Comparison of ENCODE assay signal across 1 cellular context in the genomic region with DNA sequence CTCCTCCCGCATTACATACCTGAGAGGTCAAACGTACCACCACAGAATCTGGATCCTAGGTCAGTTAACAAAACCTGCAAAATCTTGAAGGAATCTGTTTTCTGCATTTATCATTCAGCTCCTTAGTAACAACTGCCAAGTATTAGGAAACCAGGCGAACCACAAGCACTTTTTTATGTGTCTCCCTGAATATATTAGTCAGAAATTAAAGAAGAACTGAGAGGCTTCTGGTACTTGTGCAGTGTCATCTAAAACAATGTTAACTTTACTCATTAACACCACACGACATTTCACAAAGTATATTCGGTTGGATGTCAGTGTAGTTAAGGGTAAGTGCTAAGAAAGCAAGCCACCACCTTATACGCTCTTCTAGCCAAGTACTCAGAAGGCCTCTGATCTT.
TF ChIP-seq lines count a peak whose summit lies in the region.

No MANE protein-coding gene starts in this region.

TF ChIP-seq in HepG2, 621 proteins besides CTCF, POLR2A, EP300 and RAD21 (continued from another document):
- TF ChIP-seq, protein P1, sequence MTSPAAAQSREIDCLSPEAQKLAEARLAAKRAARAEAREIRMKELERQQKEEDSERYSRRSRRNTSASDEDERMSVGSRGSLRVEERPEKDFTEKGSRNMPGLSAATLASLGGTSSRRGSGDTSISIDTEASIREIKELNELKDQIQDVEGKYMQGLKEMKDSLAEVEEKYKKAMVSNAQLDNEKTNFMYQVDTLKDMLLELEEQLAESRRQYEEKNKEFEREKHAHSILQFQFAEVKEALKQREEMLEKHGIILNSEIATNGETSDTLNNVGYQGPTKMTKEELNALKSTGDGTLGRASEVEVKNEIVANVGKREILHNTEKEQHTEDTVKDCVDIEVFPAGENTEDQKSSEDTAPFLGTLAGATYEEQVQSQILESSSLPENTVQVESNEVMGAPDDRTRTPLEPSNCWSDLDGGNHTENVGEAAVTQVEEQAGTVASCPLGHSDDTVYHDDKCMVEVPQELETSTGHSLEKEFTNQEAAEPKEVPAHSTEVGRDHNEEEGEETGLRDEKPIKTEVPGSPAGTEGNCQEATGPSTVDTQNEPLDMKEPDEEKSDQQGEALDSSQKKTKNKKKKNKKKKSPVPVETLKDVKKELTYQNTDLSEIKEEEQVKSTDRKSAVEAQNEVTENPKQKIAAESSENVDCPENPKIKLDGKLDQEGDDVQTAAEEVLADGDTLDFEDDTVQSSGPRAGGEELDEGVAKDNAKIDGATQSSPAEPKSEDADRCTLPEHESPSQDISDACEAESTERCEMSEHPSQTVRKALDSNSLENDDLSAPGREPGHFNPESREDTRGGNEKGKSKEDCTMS (CRISPR knock-in tag; conservative IDR thresholded peaks at IDR 0.05) = no peak
- TF ChIP-seq TEAD2 (CRISPR knock-in tag; IDR thresholded peaks at IDR 0.05) = no peak
- no peak for TF ChIP-seq TBX2 (CRISPR knock-in tag; IDR thresholded peaks at IDR 0.05; ENCODE audit: borderline replicate concordance)
- TF ChIP-seq ZNF33A (CRISPR knock-in tag; IDR thresholded peaks at IDR 0.05; ENCODE audit: borderline replicate concordance) = no peak
- no peak for TF ChIP-seq SP4 (CRISPR knock-in tag; IDR thresholded peaks at IDR 0.05)
- no peak for TF ChIP-seq ZNF44 (CRISPR knock-in tag; IDR thresholded peaks at IDR 0.05)
- TF ChIP-seq, protein P2, sequence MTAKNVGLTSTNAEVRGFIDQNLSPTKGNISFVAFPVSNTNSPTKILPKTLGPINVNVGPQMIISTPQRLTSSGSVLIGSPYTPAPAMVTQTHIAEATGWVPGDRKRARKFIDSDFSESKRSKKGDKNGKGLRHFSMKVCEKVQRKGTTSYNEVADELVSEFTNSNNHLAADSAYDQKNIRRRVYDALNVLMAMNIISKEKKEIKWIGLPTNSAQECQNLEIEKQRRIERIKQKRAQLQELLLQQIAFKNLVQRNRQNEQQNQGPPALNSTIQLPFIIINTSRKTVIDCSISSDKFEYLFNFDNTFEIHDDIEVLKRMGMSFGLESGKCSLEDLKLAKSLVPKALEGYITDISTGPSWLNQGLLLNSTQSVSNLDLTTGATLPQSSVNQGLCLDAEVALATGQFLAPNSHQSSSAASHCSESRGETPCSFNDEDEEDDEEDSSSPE (CRISPR knock-in tag; IDR thresholded peaks at IDR 0.05) = no peak
- no peak for TF ChIP-seq ZNF543 (CRISPR knock-in tag; IDR thresholded peaks at IDR 0.05)
- TF ChIP-seq MXI1 (IDR thresholded peaks at IDR 0.05; ENCODE audit: borderline replicate concordance, low read depth, low read length) = no peak
- no peak for TF ChIP-seq ZNF101 (CRISPR knock-in tag; IDR thresholded peaks at IDR 0.05; ENCODE audit: borderline replicate concordance, low read depth)
- TF ChIP-seq SP5 (CRISPR knock-in tag; IDR thresholded peaks at IDR 0.05; ENCODE audit: borderline replicate concordance, low read depth) = no peak
- TF ChIP-seq KDM5B (CRISPR knock-in tag; IDR thresholded peaks at IDR 0.05; ENCODE audit: borderline replicate concordance) = no peak
- TF ChIP-seq ZNF510 (CRISPR knock-in tag; IDR thresholded peaks at IDR 0.05; ENCODE audit: low read depth) = no peak
- TF ChIP-seq, protein P3, sequence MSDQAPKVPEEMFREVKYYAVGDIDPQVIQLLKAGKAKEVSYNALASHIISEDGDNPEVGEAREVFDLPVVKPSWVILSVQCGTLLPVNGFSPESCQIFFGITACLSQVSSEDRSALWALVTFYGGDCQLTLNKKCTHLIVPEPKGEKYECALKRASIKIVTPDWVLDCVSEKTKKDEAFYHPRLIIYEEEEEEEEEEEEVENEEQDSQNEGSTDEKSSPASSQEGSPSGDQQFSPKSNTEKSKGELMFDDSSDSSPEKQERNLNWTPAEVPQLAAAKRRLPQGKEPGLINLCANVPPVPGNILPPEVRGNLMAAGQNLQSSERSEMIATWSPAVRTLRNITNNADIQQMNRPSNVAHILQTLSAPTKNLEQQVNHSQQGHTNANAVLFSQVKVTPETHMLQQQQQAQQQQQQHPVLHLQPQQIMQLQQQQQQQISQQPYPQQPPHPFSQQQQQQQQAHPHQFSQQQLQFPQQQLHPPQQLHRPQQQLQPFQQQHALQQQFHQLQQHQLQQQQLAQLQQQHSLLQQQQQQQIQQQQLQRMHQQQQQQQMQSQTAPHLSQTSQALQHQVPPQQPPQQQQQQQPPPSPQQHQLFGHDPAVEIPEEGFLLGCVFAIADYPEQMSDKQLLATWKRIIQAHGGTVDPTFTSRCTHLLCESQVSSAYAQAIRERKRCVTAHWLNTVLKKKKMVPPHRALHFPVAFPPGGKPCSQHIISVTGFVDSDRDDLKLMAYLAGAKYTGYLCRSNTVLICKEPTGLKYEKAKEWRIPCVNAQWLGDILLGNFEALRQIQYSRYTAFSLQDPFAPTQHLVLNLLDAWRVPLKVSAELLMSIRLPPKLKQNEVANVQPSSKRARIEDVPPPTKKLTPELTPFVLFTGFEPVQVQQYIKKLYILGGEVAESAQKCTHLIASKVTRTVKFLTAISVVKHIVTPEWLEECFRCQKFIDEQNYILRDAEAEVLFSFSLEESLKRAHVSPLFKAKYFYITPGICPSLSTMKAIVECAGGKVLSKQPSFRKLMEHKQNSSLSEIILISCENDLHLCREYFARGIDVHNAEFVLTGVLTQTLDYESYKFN (CRISPR knock-in tag; conservative IDR thresholded peaks at IDR 0.05) = no peak
